ENCODE assay signal across 34 cellular contexts in genomic region chr13:27672025-27672424, GRCh38.
"Had no signal": no experiment of that assay in that cellular context is flagged by ENCODE, and none has a peak within 500 bp of the region (broad histone marks: within the 10 kb centered on the region; RNA-seq: fewer than 3 reads in every experiment).

No MANE protein-coding gene starts in this region.

- H3K4me3 ChIP-seq: MG63 had no signal

- DNase-seq: Karpas-422, Kasumi-1, MG63, MM.1S, MV-4-11, NCI-H1048, NCI-H1092, NCI-H1092 treated with DMSO at 0.1 percent for 48 hours, NCI-H1105, NCI-H1105 treated with DMSO at 0.1 percent for 48 hours, NCI-H1417, NCI-H1417 treated with DMSO at 0.1 percent for 48 hours, NCI-H1436, NCI-H1436 treated with DMSO at 0.1 percent for 48 hours, NCI-H146, NCI-H1694, NCI-H1694 treated with DMSO at 0.1 percent for 48 hours, NCI-H187, NCI-H187 treated with DMSO at 0.1 percent for 48 hours, NCI-H1930, NCI-H2029, NCI-H2029 treated with DMSO at 0.1 percent for 48 hours, NCI-H2081, NCI-H2081 treated with DMSO at 0.1 percent for 48 hours, NCI-H2107, NCI-H2171, NCI-H2171 treated with DMSO at 0.1 percent for 48 hours, NCI-H2227 treated with DMSO at 0.1 percent for 48 hours, NCI-H226, NCI-H345, NCI-H446, NCI-H446 treated with DMSO at 0.1 percent for 48 hours, NCI-H510A, NCI-H510A treated with DMSO at 0.1 percent for 48 hours had no signal

- H3K27me3 ChIP-seq: MG63 had no signal

- H3K9me3 ChIP-seq: MG63 had no signal
